In genomic region chr7:55514546-55515265, GRCh38 we compare ENCODE assay signal across 29 cellular contexts. TPM values are rescaled to one million over a fixed set of nuclear protein-coding genes. Genes with fewer than 3 reads are reported as not detected.
DNase-seq lines count a peak whose midpoint lies in the region; ATAC-seq, FAIRE-seq and TF ChIP-seq lines count a peak whose summit lies in the region.
"Had no signal": no experiment of that assay in that cellular context is flagged by ENCODE, and none has a peak within 500 bp of the region (broad histone marks: within the 10 kb centered on the region; RNA-seq: fewer than 3 reads in every experiment).

No MANE protein-coding gene starts in this region.

- peaks cover 54% of the 10 kb centered on the region for H3K36me3 Mint-ChIP-seq in effector memory CD8-positive, alpha-beta T cell (ENCODE audit: insufficient read depth)

- WGBS in psoas muscle, 3 donors: 72 to 93% (median 76%) methylated on average over 6 of the region's 6 CpGs
- 96% methylated on average over 6 of the region's 6 CpGs for WGBS in SK-N-SH (ENCODE audit: low lambda C conversion rate)
- WGBS in GM23248 (ENCODE audit: low coverage in 1 of 2, low lambda C conversion rate in 2 of 2, missing lambda C conversion rate in 2 of 2), 2 experiments: 89 to 98% methylated on average over 6 of the region's 6 CpGs

- TF ChIP-seq EP300 in SK-N-SH (IDR thresholded peaks at IDR 0.05; ENCODE audit: borderline replicate concordance in 1 of 2, low read depth in 1 of 2, low read length in 1 of 2): no peak

- no peak for FAIRE-seq in D721Med (lab: Jason Lieb, UNC)

- H3K79me2 ChIP-seq in MM.1S (ENCODE audit: low read length) (peaks cover 89% of the 10 kb centered on the region), SK-N-SH (ENCODE audit: insufficient read depth) (peaks cover 60% of the 10 kb centered on the region), GM23248 (ENCODE audit: insufficient read depth) (peaks cover 19% of the 10 kb centered on the region; the same call in 1 of the 2 replicates)

- POLR2A ChIA-PET in SK-N-SH (lab: Yijun Ruan, JAX): no interaction called here

- H3K9me2 ChIP-seq in MM.1S (replicated peaks; ENCODE audit: insufficient read depth, low read length): no peaks in the 10 kb centered on the region
- no peaks in the 10 kb centered on the region for H3K9me2 ChIP-seq in SK-N-SH
- H3K9me2 ChIP-seq in GM23248 (ENCODE audit: insufficient read depth): no peaks in the 10 kb centered on the region

- CTCF ChIA-PET in SK-N-SH (lab: Yijun Ruan, JAX): interaction anchor here (1.0 to 2.2 kb wide), 3 partner anchors 13 to 82 kb away, joined by 3 to 8 read pairs (median 3); no protein-coding TSS in a partner anchor

- H3K9me3 ChIP-seq in MM.1S (replicated peaks; ENCODE audit: insufficient read depth, low read length): no peaks in the 10 kb centered on the region
- no peaks in the 10 kb centered on the region for H3K9me3 ChIP-seq in psoas muscle
- H3K9me3 ChIP-seq in SK-N-SH: no peaks in the 10 kb centered on the region
- H3K9me3 ChIP-seq in GM23248 (ENCODE audit: low read depth): no peaks in the 10 kb centered on the region
- H3K9me3 ChIP-seq: tibial artery had no signal

- H3K36me3 ChIP-seq in MM.1S (replicated peaks; ENCODE audit: insufficient read depth, low read length) (peaks cover 16% of the 10 kb centered on the region), psoas muscle (ENCODE audit: insufficient read depth in 1 of 2, low read depth in 1 of 2) (peaks cover 0 to 28% of the 10 kb centered on the region in 2 donors), SK-N-SH (replicated peaks in 1 of 2; ENCODE audit: control insufficient read depth in 1 of 2, insufficient read depth in 2 of 2, low read length in 1 of 2) (peaks cover 52 to 55% of the 10 kb centered on the region in 2 experiments), GM23248 (ENCODE audit: low read depth) (no peaks in the 10 kb centered on the region)

- in situ Hi-C loops in GM23248 (cut with MboI): no loop called here

- intact Hi-C loops in psoas muscle (cut with DNase I): no loop called here

- H3F3A ChIP-seq in MM.1S (ENCODE audit: insufficient read depth, low read length) (peaks cover 83% of the 10 kb centered on the region), SK-N-SH (replicated peaks; ENCODE audit: insufficient read depth) (peaks cover 6% of the 10 kb centered on the region), GM23248 (ENCODE audit: insufficient read depth) (peaks cover 3% of the 10 kb centered on the region; the same call in 1 of the 2 replicates)

- H3K4me2 ChIP-seq in MM.1S (ENCODE audit: low read depth, low read length) (peak overlapping the region; percentile 96), SK-N-SH (no peak overlapping the region), GM23248 (ENCODE audit: unreplicated experiment) (no peak overlapping the region)
- H3K4me2 ChIP-seq: PC-9 had no signal

- H3K27ac Mint-ChIP-seq in effector memory CD8-positive, alpha-beta T cell: peak overlapping the region; percentile 62 to 68
- H3K27ac Mint-ChIP-seq: activated CD8-positive, alpha-beta T cell treated with anti-CD3 and anti-CD28 coated beads, Interleukin-2, amount 10 ng/mL, durations not matched to agents 7 days and 5 days; progenitor cell of endocrine pancreas had no signal

- H3K27me3 Mint-ChIP-seq in effector memory CD8-positive, alpha-beta T cell: no peaks in the 10 kb centered on the region
- H3K27me3 Mint-ChIP-seq: activated naive CD4-positive, alpha-beta T cell treated with anti-CD3 and anti-CD28 coated beads, Interleukin-2, amount 50 U/mL, for 24 hours; progenitor cell of endocrine pancreas had no signal

- H3K4me3 Mint-ChIP-seq in effector memory CD8-positive, alpha-beta T cell: peak overlapping the region in 1 of 2 donors; percentile 25
- H3K4me3 Mint-ChIP-seq: activated CD8-positive, alpha-beta T cell treated with anti-CD3 and anti-CD28 coated beads, Interleukin-2, amount 10 ng/mL, durations not matched to agents 7 days and 5 days; activated naive CD4-positive, alpha-beta T cell treated with anti-CD3 and anti-CD28 coated beads, Interleukin-2, amount 50 U/mL, for 24 hours; neural crest cell; WTC11 had no signal

- ATAC-seq in effector memory CD8-positive, alpha-beta T cell (replicated peaks): no peak
- ATAC-seq in psoas muscle: peak; percentile 30 to 64 (median 46)
- ATAC-seq: activated CD8-positive, alpha-beta T cell treated with anti-CD3 and anti-CD28 coated beads, Interleukin-2, amount 10 ng/mL, durations not matched to agents 7 days and 5 days; stimulated activated naive CD8-positive, alpha-beta T cell treated with anti-CD3 and anti-CD28 coated beads, Interleukin-15, Interleukin-2, amounts not matched to agents 100 U/mL and 50 U/mL, for 24 hours; WTC11 had no signal

- H3K9ac ChIP-seq in MM.1S (ENCODE audit: low read length) (peak overlapping the region; percentile 80), SK-N-SH (no peak overlapping the region), GM23248 (no peak overlapping the region)

- H3K27me3 ChIP-seq in MM.1S (replicated peaks; ENCODE audit: insufficient read depth, low read length) (no peaks in the 10 kb centered on the region), psoas muscle (ENCODE audit: insufficient read depth in 3 of 3, low read length in 2 of 3) (no peaks in the 10 kb centered on the region), SK-N-SH (ENCODE audit: insufficient read depth) (no peaks in the 10 kb centered on the region), GM23248 (replicated peaks; ENCODE audit: insufficient read depth) (no peaks in the 10 kb centered on the region)
- H3K27me3 ChIP-seq: tibial artery had no signal

- TF ChIP-seq CTCF in GM12875 (IDR thresholded peaks at IDR 0.05; ENCODE audit: borderline replicate concordance, insufficient read depth, low read depth, low read length) (peak; percentile 39; the same call in 1 of the 2 replicates), MM.1S (IDR thresholded peaks at IDR 0.05; ENCODE audit: low read length) (no peak; the same call in 1 of the 2 replicates), psoas muscle (IDR thresholded peaks at IDR 0.05) (no peak), D721Med (IDR thresholded peaks at IDR 0.05; ENCODE audit: insufficient read depth, missing control alignments) (no peak), SK-N-SH (IDR thresholded peaks at IDR 0.05) (no peak)

- H4K20me1 ChIP-seq in MM.1S (ENCODE audit: insufficient read depth, low read length) (no peaks in the 10 kb centered on the region), SK-N-SH (ENCODE audit: insufficient read depth) (peaks cover 32% of the 10 kb centered on the region), GM23248 (ENCODE audit: insufficient read depth) (no peaks in the 10 kb centered on the region)

- H3K4me1 ChIP-seq in MM.1S (ENCODE audit: low read length) (peaks cover 92% of the 10 kb centered on the region), psoas muscle (peaks cover 44% of the 10 kb centered on the region), SK-N-SH (ENCODE audit: control insufficient read depth in 1 of 2, insufficient read depth in 2 of 2, low read depth in 1 of 2, low read length in 1 of 2) (peaks cover 0 to 9% of the 10 kb centered on the region in 2 experiments; a peak in 1 of 4 replicates), GM23248 (ENCODE audit: insufficient read depth) (peaks cover 3% of the 10 kb centered on the region)

- H2AFZ ChIP-seq in MM.1S (ENCODE audit: low read length): no peak overlapping the region
- no peak overlapping the region for H2AFZ ChIP-seq in SK-N-SH (ENCODE audit: low read depth)
- H2AFZ ChIP-seq in GM23248: no peak overlapping the region
- H2AFZ ChIP-seq: PC-9 had no signal

- no peak for TF ChIP-seq RAD21 in SK-N-SH (IDR thresholded peaks at IDR 0.05; ENCODE audit: low read length)

- peak overlapping the region; percentile 61 for H3K4me3 ChIP-seq in GM12875 (ENCODE audit: low read depth, low read length)
- peak overlapping the region; percentile 52 for H3K4me3 ChIP-seq in MM.1S (ENCODE audit: low read length)
- H3K4me3 ChIP-seq in psoas muscle: no peak overlapping the region
- no peak overlapping the region for H3K4me3 ChIP-seq in SK-N-SH (ENCODE audit: low read depth in 2 of 2, low read length in 1 of 2)
- no peak overlapping the region for H3K4me3 ChIP-seq in GM23248
- H3K4me3 ChIP-seq: PC-9, tibial artery had no signal

- peaks cover 49 to 55% of the 10 kb centered on the region in 2 donors for H3K4me1 Mint-ChIP-seq in effector memory CD8-positive, alpha-beta T cell (ENCODE audit: low read depth in 2 of 2)

- no peak for DNase-seq in MM.1S
- DNase-seq in effector memory CD8-positive, alpha-beta T cell: no peak
- DNase-seq in psoas muscle: no peak
- DNase-seq in D721Med (ENCODE audit: insufficient read length, low spot score): no peak
- DNase-seq in SK-N-SH: no peak
- no peak for DNase-seq in GM19240 (ENCODE audit: insufficient read length, low spot score)
- DNase-seq in GM23248: no peak
- DNase-seq: activated CD8-positive, alpha-beta T cell treated with anti-CD3 and anti-CD28 coated beads, Interleukin-2, amount 10 ng/mL, durations not matched to agents 7 days and 5 days; activated T-cell treated with anti-CD3 and anti-CD28 coated beads, Interleukin-2, amount 50 U/mL, for 1 hour; aorta; CD8-positive, alpha-beta memory T cell; DMS79; glutamatergic neuron; GOT3; left cardiac atrium; midbrain; NCI-H1694 treated with DMSO at 0.1 percent for 48 hours; NCI-H774; PC-9; SIG-M5; stimulated activated CD4-positive, alpha-beta T cell treated with anti-CD3 and anti-CD28 coated beads, Interleukin-2, amount 100 ng/mL, for 24 hours; stimulated activated naive CD8-positive, alpha-beta T cell treated with anti-CD3 and anti-CD28 coated beads, Interleukin-15, Interleukin-2, amounts not matched to agents 100 U/mL and 50 U/mL, for 24 hours; T-helper 2 cell; tibial artery had no signal

- no peaks in the 10 kb centered on the region for H3K9me3 Mint-ChIP-seq in effector memory CD8-positive, alpha-beta T cell
- H3K9me3 Mint-ChIP-seq: activated naive CD4-positive, alpha-beta T cell treated with anti-CD3 and anti-CD28 coated beads, Interleukin-2, amount 50 U/mL, for 24 hours; CD8-positive, alpha-beta memory T cell; neural crest cell; WTC11 had no signal

- H3K27ac ChIP-seq in MM.1S (ENCODE audit: low read length) (peak overlapping the region; percentile 98), psoas muscle (peak overlapping the region; percentile 30), SK-N-SH (ENCODE audit: low read depth in 2 of 2, low read length in 1 of 2) (no peak overlapping the region), GM23248 (no peak overlapping the region)
- H3K27ac ChIP-seq: PC-9, tibial artery had no signal

TF ChIP-seq in SK-N-SH, 30 proteins besides CTCF, POLR2A, EP300 and RAD21 (continues in another document):
- no peak for TF ChIP-seq NRF1 (IDR thresholded peaks at IDR 0.05; ENCODE audit: low read depth, low read length)
- TF ChIP-seq JUND (IDR thresholded peaks at IDR 0.05): no peak
- no peak for TF ChIP-seq SMC3 (IDR thresholded peaks at IDR 0.05; ENCODE audit: low read depth, low read length)
- no peak for TF ChIP-seq YY1 (IDR thresholded peaks at IDR 0.05; ENCODE audit: low read depth)
- TF ChIP-seq FOSL2 (IDR thresholded peaks at IDR 0.05; ENCODE audit: borderline replicate concordance, low read depth): no peak

RNA-seq across cellular contexts. Expression of gene VOPP1, which starts 57.6 kb away (rescaled TPM):
- 10 to 100 TPM; 21.6 to 31.9 (median 30.5) TPM for total RNA-seq in psoas muscle
- polyA plus RNA-seq in psoas muscle (10 to 100 TPM; 16.3 to 45.7 (median 19.5) TPM), SK-N-SH (2012; rRNA removed) (69.5 and 79.3 TPM in 2 replicates), GM23248 (2016; fragmentation: Nextera tagmentation; extraction: Ambion mirVana) (27.5 and 27.7 TPM in 2 replicates)
- polyA plus RNA-seq in SK-N-SH (2012; cell fraction: cytosol; rRNA removed): 77.0 and 82.6 TPM in 2 replicates
- polyA plus RNA-seq in SK-N-SH (2012; cell fraction: nucleus; rRNA removed): 32.4 and 38.8 TPM in 2 replicates
- total RNA-seq in GM23248 (2014; rRNA removed; shearing (Covaris generic)): 86.5 and 106 TPM in 2 replicates

Comparison
In these comparisons a context has a peak if more than half of its experiments do, and no peak if none do; other contexts are left out.
1. H3K4me3 ChIP-seq: peak in GM12875 (single experiment) and MM.1S (single experiment); none in psoas muscle (single experiment), SK-N-SH (0 of 2) and GM23248 (single experiment).
2. H3K27ac ChIP-seq: peak in MM.1S (single experiment) and psoas muscle (single experiment); none in SK-N-SH (0 of 2) and GM23248 (single experiment).